ENCODE assay signal across 17 cellular contexts in the genomic region with DNA sequence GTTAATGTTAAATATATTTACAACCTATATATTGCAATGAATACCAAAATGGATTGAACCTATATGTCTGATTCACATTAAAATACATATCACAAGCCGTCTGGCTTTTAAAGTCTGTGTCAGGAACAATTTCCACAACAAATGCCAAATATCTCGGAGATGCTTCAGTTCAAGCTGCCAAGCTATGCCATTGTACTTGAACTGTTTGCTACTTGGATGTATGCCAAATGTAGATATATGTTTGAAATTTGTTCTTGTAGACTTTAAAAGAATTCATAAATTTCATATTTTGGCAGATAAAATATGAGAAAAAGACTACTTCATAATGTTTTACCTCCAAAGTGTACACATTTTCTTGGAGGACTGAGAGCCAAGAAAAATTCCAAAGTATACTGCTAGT.
"Had no signal": no experiment of that assay in that cellular context is flagged by ENCODE, and none has a peak within 500 bp of the region (broad histone marks: within the 10 kb centered on the region; RNA-seq: fewer than 3 reads in every experiment).

No MANE protein-coding gene starts in this region.

- H3K9me3 ChIP-seq: esophagus muscularis mucosa, heart left ventricle, upper lobe of left lung, uterus had no signal

- DNase-seq: cortex of kidney; effector memory CD4-positive, alpha-beta T cell; heart left ventricle; hippocampal formation; kidney glomerular epithelial cell; mammary epithelial cell; natural killer cell; right cardiac atrium; small intestine; stimulated activated CD4-positive, alpha-beta T cell treated with anti-CD3 and anti-CD28 coated beads, Interleukin-2, amount 100 ng/mL, for 48 hours; stimulated activated naive CD4-positive, alpha-beta T cell treated with Interleukin-2 at 50 U/mL for 16 hours; upper lobe of left lung; uterus had no signal

- H3K4me1 ChIP-seq: upper lobe of left lung, uterus had no signal

- FAIRE-seq: endometrium, islet of Langerhans, small intestine had no signal

- H3K27me3 ChIP-seq: esophagus muscularis mucosa, heart left ventricle, upper lobe of left lung, uterus had no signal

- H3K27ac ChIP-seq: epithelial cell of prostate, upper lobe of left lung had no signal

- H3K4me3 ChIP-seq: esophagus muscularis mucosa, heart left ventricle, upper lobe of left lung, uterus had no signal

- H3K36me3 ChIP-seq: uterus had no signal
